15 cellular contexts compared by ENCODE assay signal in the genomic region with DNA sequence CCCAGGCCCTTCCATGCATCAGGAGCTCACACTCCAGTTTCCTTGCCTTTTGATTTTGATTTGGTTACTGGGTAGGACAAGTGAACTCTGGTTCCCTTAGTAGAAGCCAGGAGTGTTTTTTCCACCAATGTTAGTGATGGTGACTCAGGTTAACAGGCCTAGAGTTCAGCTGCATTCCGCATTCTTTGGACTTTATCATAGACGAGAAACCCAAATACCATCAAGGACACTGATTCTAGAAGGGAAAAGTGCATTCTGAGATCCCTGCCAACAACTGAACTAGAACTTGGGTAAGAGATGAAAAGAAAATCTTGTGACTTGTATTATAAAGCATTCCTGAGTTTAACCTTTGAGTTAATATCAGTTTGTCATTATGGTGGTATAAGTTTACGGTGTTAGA.
"Had no signal": no experiment of that assay in that cellular context is flagged by ENCODE, and none has a peak within 500 bp of the region (broad histone marks: within the 10 kb centered on the region; RNA-seq: fewer than 3 reads in every experiment).

No MANE protein-coding gene starts in this region.

- DNase-seq: activated CD4-positive, alpha-beta T cell treated with anti-CD3 and anti-CD28 coated beads, Interleukin-2, amount 50 U/mL, for 1 hour; activated T-cell treated with anti-CD3 and anti-CD28 coated beads for 4 hours; amygdala; cerebellar nuclear complex; foreskin melanocyte; natural killer cell; nucleus accumbens; stimulated activated CD4-positive, alpha-beta T cell treated with anti-CD3 and anti-CD28 coated beads, Interleukin-4, amount 100 ng/mL, for 1 hour; stimulated activated CD8-positive, alpha-beta memory T cell treated with anti-CD3 and anti-CD28 coated beads, Interleukin-4, amount 100 ng/mL, for 48 hours; stimulated activated naive CD8-positive, alpha-beta T cell treated with anti-CD3 and anti-CD28 coated beads, Interleukin-15, Interleukin-2, amounts not matched to agents 100 U/mL and 50 U/mL, for 24 hours; T-helper 2 cell; testis had no signal

- ATAC-seq: activated naive CD4-positive, alpha-beta T cell treated with anti-CD3 and anti-CD28 coated beads, Interleukin-2, amount 50 U/mL, for 72 hours; natural killer cell; stimulated activated naive CD8-positive, alpha-beta T cell treated with anti-CD3 and anti-CD28 coated beads, Interleukin-15, Interleukin-2, amounts not matched to agents 100 U/mL and 50 U/mL, for 24 hours had no signal

- H3K27me3 ChIP-seq: testis had no signal

- H3K4me3 ChIP-seq: lung, prostate gland, testis had no signal

- H3K27ac ChIP-seq: testis had no signal

- H3K9me3 ChIP-seq: prostate gland, testis had no signal

- H3K4me1 ChIP-seq: testis had no signal
